ENCODE assay signal across 8 cellular contexts in the genomic region with DNA sequence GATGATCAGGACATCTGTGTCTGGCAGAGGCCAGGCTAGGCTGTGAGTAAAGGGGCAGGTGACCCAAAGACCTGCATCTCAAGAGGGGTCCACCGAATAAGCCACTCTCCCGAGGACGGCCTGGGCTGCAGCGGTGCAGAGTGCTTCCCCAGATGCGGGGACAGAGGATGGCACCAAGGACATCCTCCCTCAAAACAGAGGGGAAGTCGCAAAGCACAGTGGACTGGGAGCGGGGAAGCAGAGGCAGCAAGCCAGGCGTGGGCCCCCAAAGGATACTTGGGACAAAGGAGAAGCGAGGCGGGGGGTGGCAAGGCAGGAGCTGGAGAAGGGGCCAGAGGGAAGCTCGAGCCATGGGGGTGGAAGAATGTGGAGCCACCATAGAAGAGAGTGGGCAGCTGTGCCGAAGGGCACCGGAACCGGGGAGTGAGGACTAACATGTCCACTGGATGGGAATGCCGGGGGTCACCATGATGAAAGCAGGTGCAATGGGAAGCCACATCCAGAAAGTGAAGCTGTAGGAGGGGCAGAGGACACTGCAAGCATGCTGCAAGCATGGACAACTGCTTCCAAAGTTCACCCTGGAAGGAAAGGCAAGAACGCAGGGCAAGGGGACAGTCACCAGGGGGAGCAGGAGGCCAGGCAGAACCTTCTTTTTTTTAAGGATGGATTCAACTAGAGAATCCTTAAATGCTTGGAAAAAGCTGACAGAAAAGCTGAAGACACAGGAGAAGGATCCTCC.
DNase-seq lines count a peak whose midpoint lies in the region; ATAC-seq and TF ChIP-seq lines count a peak whose summit lies in the region.

No MANE protein-coding gene starts in this region.

- CTCF ChIA-PET in RWPE1 (lab: Yijun Ruan, JAX): interaction anchor here (0.6 to 0.7 kb wide), 5 partner anchors 13 to 213 kb away, joined by 3 to 6 read pairs (median 3); no protein-coding TSS in a partner anchor

- H3K4me3 ChIP-seq in fibroblast of lung (replicated peaks in 1 of 4; ENCODE audit: control extremely low read depth in 1 of 4, insufficient read depth in 1 of 4, low read depth in 3 of 4, low read length in 4 of 4) (no peak overlapping the region), thoracic aorta (no peak overlapping the region), prostate gland (no peak overlapping the region)

- H3K9ac ChIP-seq in fibroblast of lung (ENCODE audit: insufficient read depth, low read length): no peak overlapping the region

- POLR2A ChIA-PET in RWPE1 (lab: Yijun Ruan, JAX; ENCODE audit: low non-redundant PET): no interaction called here

- H3K79me2 ChIP-seq in fibroblast of lung (ENCODE audit: control insufficient read depth, insufficient read depth, low read length): no peaks in the 10 kb centered on the region

- no peaks in the 10 kb centered on the region for H3K9me3 Mint-ChIP-seq in activated T-cell treated with anti-CD3 and anti-CD28 coated beads, Interleukin-2, amount 50 U/mL, for 24 hours

- no peak for ATAC-seq in thoracic aorta (ENCODE audit: insufficient number of reproducible peaks, low FRiP score, low read depth)

- WGBS in prostate gland: 90% methylated on average over 16 of the region's 16 CpGs

- no peak for DNase-seq in activated T-cell treated with anti-CD3 and anti-CD28 coated beads, Interleukin-2, amount 50 U/mL, for 24 hours
- DNase-seq in activated T-cell treated with anti-CD3 and anti-CD28 coated beads for 4 hours: no peak
- peak; percentile 6 for DNase-seq in RWPE1 (ENCODE audit: low spot score)
- DNase-seq in fibroblast of lung (ENCODE audit: low read depth in 2 of 2): peak in 1 of 2 donors; percentile 41
- no peak for DNase-seq in thoracic aorta (ENCODE audit: low spot score)
- DNase-seq in prostate gland (ENCODE audit: low spot score): no peak
- no peak for DNase-seq in NCI-H748 (lab: John Stamatoyannopoulos, UW; ENCODE audit: unreplicated experiment)
- DNase-seq in NCI-H1048 (lab: John Stamatoyannopoulos, UW): no peak

- H3K9me3 ChIP-seq in fibroblast of lung (ENCODE audit: control insufficient read depth, insufficient read depth, low read depth, low read length): no peaks in the 10 kb centered on the region
- H3K9me3 ChIP-seq in thoracic aorta: no peaks in the 10 kb centered on the region
- H3K9me3 ChIP-seq in prostate gland: no peaks in the 10 kb centered on the region

- TF ChIP-seq POLR2A in prostate gland (IDR thresholded peaks at IDR 0.05): no peak

- H3K4me2 ChIP-seq in fibroblast of lung (ENCODE audit: extremely low read depth, insufficient read depth, low read length): no peak overlapping the region

- intact Hi-C loops in prostate gland (cut with DNase I): no loop called here

- TF ChIP-seq CTCF in RWPE1 (conservative IDR thresholded peaks at IDR 0.05; ENCODE audit: low read depth) (no peak; the same call in 1 of the 2 replicates), fibroblast of lung (conservative IDR thresholded peaks at IDR 0.05 in 1 of 2, IDR thresholded peaks at IDR 0.05 in 1 of 2; ENCODE audit: low read depth in 1 of 2, low read length in 2 of 2) (peak; percentile 60 to 74), thoracic aorta (IDR thresholded peaks at IDR 0.05) (peak; percentile 29), prostate gland (IDR thresholded peaks at IDR 0.05) (peak in 2 of 4 experiments; percentile 24 to 33)

- H3K27me3 Mint-ChIP-seq in activated T-cell treated with anti-CD3 and anti-CD28 coated beads, Interleukin-2, amount 50 U/mL, for 24 hours: no peaks in the 10 kb centered on the region

- H3K4me3 Mint-ChIP-seq in activated T-cell treated with anti-CD3 and anti-CD28 coated beads, Interleukin-2, amount 50 U/mL, for 24 hours: no peak overlapping the region

- H3K27ac Mint-ChIP-seq in activated T-cell treated with anti-CD3 and anti-CD28 coated beads, Interleukin-2, amount 50 U/mL, for 24 hours: peak overlapping the region; percentile 40

- H4K20me1 ChIP-seq in fibroblast of lung (ENCODE audit: control insufficient read depth, extremely low read depth, insufficient read depth, low read length): peaks cover 2% of the 10 kb centered on the region

- H3K36me3 Mint-ChIP-seq in activated T-cell treated with anti-CD3 and anti-CD28 coated beads, Interleukin-2, amount 50 U/mL, for 24 hours (ENCODE audit: low read depth): peaks cover 87% of the 10 kb centered on the region

- no peak overlapping the region for H2AFZ ChIP-seq in fibroblast of lung (ENCODE audit: low read length)

- H3K4me1 Mint-ChIP-seq in activated T-cell treated with anti-CD3 and anti-CD28 coated beads, Interleukin-2, amount 50 U/mL, for 24 hours (ENCODE audit: low read depth): peaks cover 30% of the 10 kb centered on the region

- H3K4me1 ChIP-seq in fibroblast of lung (ENCODE audit: control insufficient read depth, extremely low read depth, insufficient read depth, low read length) (peaks cover 8% of the 10 kb centered on the region), thoracic aorta (ENCODE audit: control insufficient read depth in 1 of 2, low read depth in 2 of 2) (no peaks in the 10 kb centered on the region), prostate gland (replicated peaks) (no peaks in the 10 kb centered on the region)

- H3K27ac ChIP-seq in RWPE1: no peak overlapping the region; the same call in 1 of the 2 replicates
- H3K27ac ChIP-seq in fibroblast of lung (ENCODE audit: insufficient read depth, low read length): no peak overlapping the region
- H3K27ac ChIP-seq in thoracic aorta: no peak overlapping the region
- H3K27ac ChIP-seq in prostate gland: no peak overlapping the region

- H3K27me3 ChIP-seq in fibroblast of lung (ENCODE audit: control insufficient read depth, insufficient read depth, low read length): no peaks in the 10 kb centered on the region
- H3K27me3 ChIP-seq in thoracic aorta (replicated peaks; ENCODE audit: insufficient read depth): no peaks in the 10 kb centered on the region
- no peaks in the 10 kb centered on the region for H3K27me3 ChIP-seq in prostate gland (replicated peaks; ENCODE audit: insufficient read depth)

- H3K36me3 ChIP-seq in fibroblast of lung (ENCODE audit: control insufficient read depth, insufficient read depth, low read length): peaks cover 47% of the 10 kb centered on the region
- peaks cover 54% of the 10 kb centered on the region for H3K36me3 ChIP-seq in thoracic aorta
- peaks cover 0 to 7% of the 10 kb centered on the region in 2 donors for H3K36me3 ChIP-seq in prostate gland
